Comparison of ENCODE assay signal across 9 cellular contexts in the genomic region with DNA sequence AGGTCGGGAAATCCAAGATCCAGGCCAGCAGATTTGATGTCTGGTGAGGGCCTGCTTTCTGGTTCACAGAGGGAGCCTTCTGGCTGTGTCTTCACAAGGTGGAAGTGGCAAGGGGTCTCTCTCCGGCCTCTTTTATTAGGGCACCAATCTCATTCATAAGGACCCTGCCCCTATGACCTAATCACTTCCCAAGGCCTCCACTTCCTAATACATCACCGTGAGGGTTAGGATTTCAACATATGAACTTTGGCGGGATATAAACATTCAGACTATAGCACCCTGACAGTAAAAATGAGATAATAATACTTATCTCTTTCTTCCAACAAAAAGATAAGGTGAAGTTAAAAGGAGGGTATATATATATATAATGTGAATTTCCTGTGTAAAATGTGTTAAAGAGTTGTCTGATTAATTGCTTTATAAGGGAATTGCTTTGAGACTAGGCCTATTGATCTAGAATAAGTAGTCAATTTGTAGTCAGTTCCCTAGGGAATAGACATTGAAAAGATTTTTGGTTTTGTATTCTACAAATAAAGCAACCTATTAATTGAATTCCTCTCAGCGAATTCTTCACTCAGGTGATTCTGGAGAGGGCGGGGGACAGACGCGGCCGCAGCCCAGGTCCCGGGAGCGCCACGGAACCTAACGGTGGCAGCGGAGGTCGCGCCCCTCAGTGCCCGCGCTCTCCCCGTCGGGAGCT. TPM values are rescaled to one million over a fixed set of nuclear protein-coding genes. Genes with fewer than 3 reads are reported as not detected.
A peak's percentile ranks its signal among the peaks of the same experiment; 100 is the strongest.
DNase-seq lines count a peak whose midpoint lies in the region; ATAC-seq and TF ChIP-seq lines count a peak whose summit lies in the region.
"Had no signal": no experiment of that assay in that cellular context is flagged by ENCODE, and none has a peak within 500 bp of the region (broad histone marks: within the 10 kb centered on the region; RNA-seq: fewer than 3 reads in every experiment).

No MANE protein-coding gene starts in this region.

- peak overlapping the region in 1 of 10 donors; percentile 36 for H3K27ac Mint-ChIP-seq in naive thymus-derived CD8-positive, alpha-beta T cell

- in situ Hi-C loops in ACHN (cut with HindIII; ENCODE audit: low pct_ligation_motif_present, low pct_unique_long_range_greater_than_20kb, low sequenced_read_pairs), result no loop called here

- no peak for TF ChIP-seq RAD21 in Ishikawa (IDR thresholded peaks at IDR 0.05; ENCODE audit: low read depth)

- no peak for ATAC-seq in naive thymus-derived CD8-positive, alpha-beta T cell
- no peak for ATAC-seq in GM21390 (IDR thresholded peaks at IDR 0.05; ENCODE audit: unreplicated experiment)

- H3K36me3 Mint-ChIP-seq in naive thymus-derived CD8-positive, alpha-beta T cell, result no peaks in the 10 kb centered on the region

- peak overlapping the region; percentile 71 for H3K4me3 ChIP-seq in AG10803 (ENCODE audit: low read length)
- peak overlapping the region in 58 of 59 donors; percentile 46 to 77 (median 64) for H3K4me3 ChIP-seq in dorsolateral prefrontal cortex

- CTCF ChIA-PET in GM10248 (lab: Yijun Ruan, JAX), result interaction anchor here (0.9 to 2.7 kb wide), 4 partner anchors 9 to 77 kb away, joined by 3 to 9 read pairs (median 6); partner anchors contain the start of gene MAPK1IP1L

- TF ChIP-seq CTCF in AG10803 (conservative IDR thresholded peaks at IDR 0.05; ENCODE audit: low read length), result no peak
- no peak for TF ChIP-seq CTCF in dorsolateral prefrontal cortex (IDR thresholded peaks at IDR 0.05 in 54 of 56, conservative IDR thresholded peaks at IDR 0.05 in 2 of 56; ENCODE audit: low read depth in 1 of 56, partially characterized antibody in 56 of 56)
- TF ChIP-seq CTCF in GM10248 (IDR thresholded peaks at IDR 0.05; ENCODE audit: control extremely low read depth, extremely low read depth, low read depth, missing control alignments), result no peak

- POLR2A ChIA-PET in naive thymus-derived CD8-positive, alpha-beta T cell (lab: Charles Lee), result no interaction called here
- POLR2A ChIA-PET in GM10248 (lab: Yijun Ruan, JAX), result no interaction called here

- peaks cover 8 to 37% (median 18%) of the 10 kb centered on the region in 4 donors for H3K4me1 Mint-ChIP-seq in naive thymus-derived CD8-positive, alpha-beta T cell

- DNase-seq in AG10803 (ENCODE audit: low read depth) (no peak), dorsolateral prefrontal cortex (no peak), pons (ENCODE audit: low spot score) (no peak), ACHN (no peak), GM10248 (ENCODE audit: extremely low spot score) (no peak)
- peak in 1 of 10 donors; percentile 2 for DNase-seq in naive thymus-derived CD8-positive, alpha-beta T cell
- DNase-seq: NCI-H2081 had no signal

- intact Hi-C loops in dorsolateral prefrontal cortex (cut with DNase I), result no loop called here

- no peaks in the 10 kb centered on the region for H3K9me3 Mint-ChIP-seq in naive thymus-derived CD8-positive, alpha-beta T cell

- peak overlapping the region in 23 of 59 donors; percentile 4 to 92 (median 81) for H3K27ac ChIP-seq in dorsolateral prefrontal cortex

- H3K27me3 ChIP-seq in dorsolateral prefrontal cortex, result peaks cover 0 to 15% (median 0%) of the 10 kb centered on the region in 45 donors

- peak overlapping the region; percentile 64 to 87 (median 78) for H3K4me3 Mint-ChIP-seq in naive thymus-derived CD8-positive, alpha-beta T cell

- TF ChIP-seq EP300 in Ishikawa (IDR thresholded peaks at IDR 0.05; ENCODE audit: borderline replicate concordance), result no peak

- H3K27me3 Mint-ChIP-seq in naive thymus-derived CD8-positive, alpha-beta T cell, result peaks cover 13 to 38% (median 20%) of the 10 kb centered on the region in 5 donors

TF ChIP-seq in Ishikawa, 13 proteins besides CTCF, POLR2A, EP300 and RAD21:
- no peak for TF ChIP-seq FOXM1 (IDR thresholded peaks at IDR 0.05; ENCODE audit: borderline replicate concordance, low read depth)
- peak; percentile 76; the same call in 1 of the 2 replicates for TF ChIP-seq ZBTB7A (IDR thresholded peaks at IDR 0.05; ENCODE audit: low read depth)
TF ChIP-seq in Ishikawa: peak in this region for 1.

RNA-seq across cellular contexts. Expression of gene LGALS3, which starts 0.5 kb away (rescaled TPM):
- 100 to 1,000 TPM in 4 of 120 experiments, 10 to 100 TPM in 116; 16.6 to 109 (median 36.7) TPM for total RNA-seq in dorsolateral prefrontal cortex
- total RNA-seq in naive thymus-derived CD8-positive, alpha-beta T cell, result 1 to 10 TPM; 6.9 to 7.2 TPM
- polyA plus RNA-seq in naive thymus-derived CD8-positive, alpha-beta T cell, result 1 to 10 TPM in 1 of 3 donors, under 1 TPM in 2; 0.18 to 5.8 (median 0.78) TPM
